In genomic region chr2:128319457-128319772, GRCh38 we compare ENCODE assay signal across 8 cellular contexts. TPM values are rescaled to one million over a fixed set of nuclear protein-coding genes. Genes with fewer than 3 reads are reported as not detected.
DNase-seq lines count a peak whose midpoint lies in the region; ATAC-seq, FAIRE-seq and TF ChIP-seq lines count a peak whose summit lies in the region.

No MANE protein-coding gene starts in this region.

- peak overlapping the region; percentile 54 to 83 for H3K4me3 ChIP-seq in gastroesophageal sphincter
- H3K4me3 ChIP-seq in psoas muscle, result peak overlapping the region; percentile 97

- 57 to 60% methylated on average over 4 to 8 of the region's 19 CpGs for WGBS in gastroesophageal sphincter (ENCODE audit: low coverage in 1 of 2), 2 donors
- WGBS in psoas muscle, 3 donors, result 57 to 69% (median 62%) methylated on average over 19 of the region's 19 CpGs

- no peak for TF ChIP-seq POLR2A in gastroesophageal sphincter (IDR thresholded peaks at IDR 0.05)
- TF ChIP-seq POLR2A in H54 (IDR thresholded peaks at IDR 0.05; ENCODE audit: low read depth, low read length), result no peak

- peak overlapping the region in 2 of 4 donors; percentile 71 to 73 for H3K27ac ChIP-seq in gastroesophageal sphincter
- peak overlapping the region; percentile 53 for H3K27ac ChIP-seq in psoas muscle

- H3K9me3 ChIP-seq in ES-I3 (ENCODE audit: control insufficient read depth, insufficient read depth, low read length) (no peaks in the 10 kb centered on the region), gastroesophageal sphincter (no peaks in the 10 kb centered on the region), psoas muscle (no peaks in the 10 kb centered on the region)

- peaks cover 34 to 38% (median 36%) of the 10 kb centered on the region in 3 donors for H3K4me1 Mint-ChIP-seq in T-cell

- H3K9ac ChIP-seq in ES-I3 (ENCODE audit: low read depth, low read length), result peak overlapping the region; percentile 74

- no peak for TF ChIP-seq EP300 in gastroesophageal sphincter (IDR thresholded peaks at IDR 0.05)

- CTCF ChIA-PET in T-cell (lab: Charles Lee), result no interaction called here

- no peak for TF ChIP-seq CTCF in gastroesophageal sphincter (IDR thresholded peaks at IDR 0.05)
- no peak for TF ChIP-seq CTCF in psoas muscle (IDR thresholded peaks at IDR 0.05)

- DNase-seq in T-cell, result no peak
- DNase-seq in psoas muscle, result peak in 1 of 2 donors; percentile 14
- no peak for DNase-seq in H54 (ENCODE audit: insufficient read length, low spot score)

- intact Hi-C loops in psoas muscle (cut with DNase I), result no loop called here

- H3K36me3 ChIP-seq in ES-I3 (ENCODE audit: insufficient read depth, low read length) (no peaks in the 10 kb centered on the region), gastroesophageal sphincter (peaks cover 0 to 2% of the 10 kb centered on the region in 2 donors), psoas muscle (ENCODE audit: insufficient read depth in 1 of 2, low read depth in 1 of 2) (no peaks in the 10 kb centered on the region)

- FAIRE-seq in H54 (lab: Jason Lieb, UNC), result no peak

- H3K27ac Mint-ChIP-seq in T-cell, result no peak overlapping the region

- no peaks in the 10 kb centered on the region for H3K9me3 Mint-ChIP-seq in T-cell

- no peaks in the 10 kb centered on the region for H3K27me3 ChIP-seq in gastroesophageal sphincter
- H3K27me3 ChIP-seq in psoas muscle (ENCODE audit: insufficient read depth in 3 of 3, low read length in 2 of 3), result no peaks in the 10 kb centered on the region

- peak overlapping the region; percentile 57 to 88 (median 70) for H3K4me3 Mint-ChIP-seq in T-cell

- no peaks in the 10 kb centered on the region for H3K27me3 Mint-ChIP-seq in T-cell

- POLR2A ChIA-PET in T-cell (lab: Charles Lee), result interaction anchor here in 1 of 2 donors (0.5 kb wide), 1 partner anchor 952 kb away, joined by 13 read pairs; no protein-coding TSS in a partner anchor

- ATAC-seq in T-cell (replicated peaks in 1 of 4), result no peak
- ATAC-seq in gastroesophageal sphincter, result no peak
- ATAC-seq in psoas muscle, result no peak
- ATAC-seq in HG02588 (IDR thresholded peaks at IDR 0.05; ENCODE audit: unreplicated experiment), result no peak
- no peak for ATAC-seq in HG03139 (IDR thresholded peaks at IDR 0.05; ENCODE audit: unreplicated experiment)
- no peak for ATAC-seq in GM19351 (IDR thresholded peaks at IDR 0.05; ENCODE audit: unreplicated experiment)

- H3K4me1 ChIP-seq in ES-I3 (ENCODE audit: insufficient read depth, low read length), result peaks cover 14% of the 10 kb centered on the region; the same call in 1 of the 2 replicates
- H3K4me1 ChIP-seq in gastroesophageal sphincter, result peaks cover 0 to 68% (median 29%) of the 10 kb centered on the region in 3 donors
- peaks cover 32% of the 10 kb centered on the region for H3K4me1 ChIP-seq in psoas muscle

- H3K36me3 Mint-ChIP-seq in T-cell, result no peaks in the 10 kb centered on the region

RNA-seq across cellular contexts. Expression of gene HS6ST1, which starts 0.7 kb away (rescaled TPM):
- total RNA-seq in T-cell, result 10 to 100 TPM in 3 of 5 donors, 1 to 10 TPM in 2; 7.6 to 15.6 (median 15.4) TPM
- total RNA-seq in gastroesophageal sphincter, result 10 to 100 TPM; 20.5 to 43.6 (median 32.1) TPM
- total RNA-seq in psoas muscle, result 10 to 100 TPM; 29.3 to 68.7 (median 44.6) TPM
- polyA plus RNA-seq in psoas muscle, result 10 to 100 TPM; 13.6 to 90.9 (median 20.0) TPM
